ENCODE assay signal across 9 cellular contexts in genomic region chr1:243420968-243421675, GRCh38.
DNase-seq lines count a peak whose midpoint lies in the region; ATAC-seq and TF ChIP-seq lines count a peak whose summit lies in the region.
"Had no signal": no experiment of that assay in that cellular context is flagged by ENCODE, and none has a peak within 500 bp of the region (broad histone marks: within the 10 kb centered on the region; RNA-seq: fewer than 3 reads in every experiment).

No MANE protein-coding gene starts in this region.

- peak overlapping the region; percentile 60 for H3K4me3 ChIP-seq in PC-3 (ENCODE audit: low read length)
- H3K4me3 ChIP-seq in H7 (ENCODE audit: insufficient read depth, low read depth, low read length): no peak overlapping the region

- peak overlapping the region; percentile 82 for H2AFZ ChIP-seq in PC-3 (ENCODE audit: low read length)

- DNase-seq in NCI-H1436 (lab: John Stamatoyannopoulos, UW) (peak; percentile 43), NCI-H1436 treated with DMSO at 0.1 percent for 48 hours (lab: John Stamatoyannopoulos, UW) (no peak), PC-3 (peak; percentile 25), globus pallidus (ENCODE audit: low spot score) (peak; percentile 58), ACHN (no peak), H7 (no peak)
- DNase-seq in stimulated activated effector memory CD8-positive, alpha-beta T cell treated with anti-CD3 and anti-CD28 coated beads, Interleukin-12 subunit alpha, Interleukin-12 subunit beta, amount 100 ng/mL, for 72 hours (ENCODE audit: low spot score in 2 of 2): no peak
- DNase-seq in stimulated activated CD4-positive, alpha-beta T cell treated with anti-CD3 and anti-CD28 coated beads, Interleukin-4, amount 100 ng/mL, for 4 hours: no peak
- DNase-seq: 8988T had no signal

- H3F3A ChIP-seq in PC-3 (ENCODE audit: low read length, unreplicated experiment): no peaks in the 10 kb centered on the region

- peak overlapping the region; percentile 20 for H3K27ac ChIP-seq in PC-3 (ENCODE audit: low read length)

- no peak overlapping the region for H3K27ac Mint-ChIP-seq in stimulated activated effector memory CD8-positive, alpha-beta T cell treated with anti-CD3 and anti-CD28 coated beads, Interleukin-12 subunit alpha, Interleukin-12 subunit beta, amount 100 ng/mL, for 72 hours

- H3K27me3 ChIP-seq in PC-3 (ENCODE audit: low read length) (no peaks in the 10 kb centered on the region), H7 (ENCODE audit: control insufficient read depth, insufficient read depth, low read length) (no peaks in the 10 kb centered on the region)

- H3K4me1 ChIP-seq in PC-3 (ENCODE audit: insufficient read depth, low read length): peaks cover 20% of the 10 kb centered on the region

- no peaks in the 10 kb centered on the region for H3K36me3 Mint-ChIP-seq in stimulated activated effector memory CD8-positive, alpha-beta T cell treated with anti-CD3 and anti-CD28 coated beads, Interleukin-12 subunit alpha, Interleukin-12 subunit beta, amount 100 ng/mL, for 72 hours

- H3K36me3 ChIP-seq in PC-3 (ENCODE audit: low read depth, low read length): no peaks in the 10 kb centered on the region
- H3K36me3 ChIP-seq in H7 (replicated peaks; ENCODE audit: control insufficient read depth, insufficient read depth, low read length): no peaks in the 10 kb centered on the region

- H3K9ac ChIP-seq in PC-3 (ENCODE audit: low read length): peak overlapping the region; percentile 38

- H3K4me3 Mint-ChIP-seq in stimulated activated effector memory CD8-positive, alpha-beta T cell treated with anti-CD3 and anti-CD28 coated beads, Interleukin-12 subunit alpha, Interleukin-12 subunit beta, amount 100 ng/mL, for 72 hours: peak overlapping the region; percentile 41

- no peaks in the 10 kb centered on the region for H3K9me3 Mint-ChIP-seq in stimulated activated effector memory CD8-positive, alpha-beta T cell treated with anti-CD3 and anti-CD28 coated beads, Interleukin-12 subunit alpha, Interleukin-12 subunit beta, amount 100 ng/mL, for 72 hours

- H4K20me1 ChIP-seq in PC-3 (ENCODE audit: low read length): no peaks in the 10 kb centered on the region

- H3K4me2 ChIP-seq in PC-3 (ENCODE audit: low read length): peak overlapping the region; percentile 80

- POLR2A ChIA-PET in PC-3 (lab: Charles Lee; ENCODE audit: unreplicated experiment): interaction anchor here (0.5 kb wide), 1 partner anchor 1107 kb away, joined by 3 read pairs; no protein-coding TSS in a partner anchor

- CTCF ChIA-PET in PC-3 (lab: Charles Lee): interaction anchor here (0.6 to 0.9 kb wide), 2 partner anchors 496 to 879 kb away, joined by 3 read pairs; no protein-coding TSS in a partner anchor

- intact Hi-C loops in PC-3 (cut with micrococcal nuclease): loop anchor here (5.0 kb wide), 1 partner anchor 326 kb away; no protein-coding TSS in a partner anchor

- peak; percentile 57 for ATAC-seq in PC-3
- ATAC-seq in stimulated activated effector memory CD8-positive, alpha-beta T cell treated with anti-CD3 and anti-CD28 coated beads, Interleukin-12 subunit alpha, Interleukin-12 subunit beta, amount 100 ng/mL, for 72 hours: no peak

- BruUV-seq in PC-3 (replicated peaks; lab: Mats Ljungman, UMichigan): no TSS peak

- no peaks in the 10 kb centered on the region for H3K9me2 ChIP-seq in PC-3 (replicated peaks; ENCODE audit: low read length)

- in situ Hi-C loops in ACHN (cut with HindIII; ENCODE audit: low pct_ligation_motif_present, low pct_unique_long_range_greater_than_20kb, low sequenced_read_pairs): no loop called here

- no peak for TF ChIP-seq CTCF in PC-3 (conservative IDR thresholded peaks at IDR 0.05; ENCODE audit: low read depth, low read length)

- H3K9me3 ChIP-seq in PC-3 (ENCODE audit: low read length): no peaks in the 10 kb centered on the region

- H3K79me2 ChIP-seq in PC-3 (ENCODE audit: low read length): no peaks in the 10 kb centered on the region

- peaks cover 19% of the 10 kb centered on the region for H3K4me1 Mint-ChIP-seq in stimulated activated effector memory CD8-positive, alpha-beta T cell treated with anti-CD3 and anti-CD28 coated beads, Interleukin-12 subunit alpha, Interleukin-12 subunit beta, amount 100 ng/mL, for 72 hours

Comparison
In these comparisons a context has a peak if more than half of its experiments do, and no peak if none do; other contexts are left out.
1. DNase-seq: peak in NCI-H1436 (single experiment), PC-3 (single experiment) and globus pallidus (single experiment); none in NCI-H1436 treated with DMSO at 0.1 percent for 48 hours (single experiment), stimulated activated effector memory CD8-positive, alpha-beta T cell treated with anti-CD3 and anti-CD28 coated beads, Interleukin-12 subunit alpha, Interleukin-12 subunit beta, amount 100 ng/mL, for 72 hours (0 of 2), stimulated activated CD4-positive, alpha-beta T cell treated with anti-CD3 and anti-CD28 coated beads, Interleukin-4, amount 100 ng/mL, for 4 hours (0 of 2), ACHN (single experiment) and H7 (single experiment).